In the genomic region with DNA sequence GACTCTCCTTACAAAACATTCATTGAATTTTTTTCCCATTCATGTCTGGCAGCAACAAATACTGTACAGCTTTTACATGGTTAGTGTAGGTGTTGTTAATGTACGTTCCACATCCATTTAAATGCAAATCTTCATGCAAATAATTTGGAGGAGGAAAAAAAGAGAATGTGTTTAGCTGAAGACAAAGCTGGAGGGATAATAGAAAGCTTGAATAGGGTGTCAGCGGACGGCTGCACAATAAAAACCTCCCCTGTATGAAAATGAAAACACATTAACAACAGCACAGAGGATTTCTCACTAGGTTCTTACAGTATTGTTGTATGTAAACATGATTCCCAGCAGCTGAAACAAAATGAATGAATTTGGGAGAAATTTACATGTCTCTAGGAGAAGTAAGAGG, we compare ENCODE assay signal across 15 cellular contexts.
A peak's percentile ranks its signal among the peaks of the same experiment; 100 is the strongest.
DNase-seq lines count a peak whose midpoint lies in the region; TF ChIP-seq lines count a peak whose summit lies in the region.
"Had no signal": no experiment of that assay in that cellular context is flagged by ENCODE, and none has a peak within 500 bp of the region (broad histone marks: within the 10 kb centered on the region; RNA-seq: fewer than 3 reads in every experiment).

No MANE protein-coding gene starts in this region.

- no peak for TF ChIP-seq CTCF in chondrocyte (IDR thresholded peaks at IDR 0.05)

- peaks cover 40% of the 10 kb centered on the region for H3K4me1 Mint-ChIP-seq in chondrocyte (ENCODE audit: low read depth)
- H3K4me1 Mint-ChIP-seq: CD4-positive, alpha-beta memory T cell had no signal

- no peak overlapping the region for H3K4me3 Mint-ChIP-seq in chondrocyte (ENCODE audit: unreplicated experiment)
- H3K4me3 Mint-ChIP-seq: CD4-positive, alpha-beta memory T cell; H9 had no signal

- H3K27me3 Mint-ChIP-seq in chondrocyte (ENCODE audit: low read depth), result peaks cover 8% of the 10 kb centered on the region
- H3K27me3 Mint-ChIP-seq: CD4-positive, alpha-beta memory T cell had no signal

- no peaks in the 10 kb centered on the region for H3K36me3 Mint-ChIP-seq in chondrocyte (ENCODE audit: low read depth)
- H3K36me3 Mint-ChIP-seq: CD4-positive, alpha-beta memory T cell had no signal

- DNase-seq in NCI-H748 (lab: John Stamatoyannopoulos, UW; ENCODE audit: unreplicated experiment), result peak; percentile 49
- DNase-seq in NCI-H748 treated with DMSO at 0.1 percent for 48 hours (lab: John Stamatoyannopoulos, UW), result no peak
- DNase-seq in NCI-H345 treated with DMSO at 0.1 percent for 48 hours (lab: John Stamatoyannopoulos, UW; ENCODE audit: unreplicated experiment), result peak; percentile 12
- DNase-seq in chondrocyte (ENCODE audit: low spot score), result no peak
- DNase-seq in kidney tubule cell (ENCODE audit: low spot score), result no peak
- no peak for DNase-seq in CD1c-positive myeloid dendritic cell (ENCODE audit: extremely low spot score)
- no peak for DNase-seq in UCSD-AML1 (lab: John Stamatoyannopoulos, UW; ENCODE audit: unreplicated experiment)
- DNase-seq: AML-193; CD4-positive, alpha-beta memory T cell; DMS153; DMS79; GDM1; GOT3; H9; IMR-90 had no signal

- no peaks in the 10 kb centered on the region for H3K9me3 Mint-ChIP-seq in chondrocyte (ENCODE audit: low read depth)
- H3K9me3 Mint-ChIP-seq: H9 had no signal

- peak overlapping the region; percentile 9 for H3K27ac Mint-ChIP-seq in chondrocyte (ENCODE audit: unreplicated experiment)
- H3K27ac Mint-ChIP-seq: CD4-positive, alpha-beta memory T cell; H9 had no signal

Comparison
In these comparisons a context has a peak if more than half of its experiments do, and no peak if none do; other contexts are left out.
1. DNase-seq: peak in NCI-H748 (single experiment) and NCI-H345 treated with DMSO at 0.1 percent for 48 hours (single experiment); none in NCI-H748 treated with DMSO at 0.1 percent for 48 hours (single experiment), chondrocyte (single experiment), kidney tubule cell (single experiment), CD1c-positive myeloid dendritic cell (single experiment) and UCSD-AML1 (single experiment).